Comparison of ENCODE assay signal across 20 cellular contexts in the genomic region with DNA sequence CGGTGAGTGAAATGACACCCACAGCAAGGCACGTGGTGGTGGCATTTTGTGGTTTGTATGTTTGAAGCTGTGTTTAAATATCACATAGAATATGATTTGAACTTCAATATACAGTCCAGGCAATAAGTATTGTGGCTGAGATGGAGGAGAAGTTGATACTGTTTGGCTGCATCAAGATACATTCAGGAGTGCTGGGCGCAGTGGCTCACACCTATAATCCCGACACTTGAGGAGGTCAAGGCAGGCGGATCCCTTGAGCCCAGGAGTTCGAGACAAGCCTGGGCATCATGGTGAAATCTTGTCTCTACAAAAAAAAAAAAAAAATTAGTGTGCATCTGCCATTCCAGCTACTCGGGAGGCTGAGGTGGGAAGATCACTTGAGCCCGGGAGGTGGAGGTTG.
"Had no signal": no experiment of that assay in that cellular context is flagged by ENCODE, and none has a peak within 500 bp of the region (broad histone marks: within the 10 kb centered on the region; RNA-seq: fewer than 3 reads in every experiment).

No MANE protein-coding gene starts in this region.

- H3K9me3 ChIP-seq: suprapubic skin, thyroid gland, uterus had no signal

- H3K9me3 Mint-ChIP-seq: dendritic cell treated with granulocyte-macrophage colony-stimulating factor and Interleukin-4, amounts not matched to agents 40 ng/mL and 50 ng/mL, for 4 days; stimulated activated effector memory CD8-positive, alpha-beta T cell treated with anti-CD3 and anti-CD28 coated beads, Interleukin-12 subunit alpha, Interleukin-12 subunit beta, amount 100 ng/mL, for 72 hours had no signal

- H3K4me3 ChIP-seq: hepatocyte, lung, suprapubic skin, thyroid gland, upper lobe of left lung, uterus had no signal

- H3K4me1 ChIP-seq: foreskin keratinocyte, uterus had no signal

- DNase-seq: erythroblast; foreskin keratinocyte; kidney; left cardiac atrium; left ventricle myocardium superior; mesenchymal stem cell; midbrain; nephron progenitor cell; right cardiac atrium; small intestine; stimulated activated CD4-positive, alpha-beta T cell treated with anti-CD3 and anti-CD28 coated beads, Interleukin-12 subunit alpha, Interleukin-12 subunit beta, amount 100 ng/mL, for 4 hours; stimulated activated naive CD8-positive, alpha-beta T cell treated with anti-CD3 and anti-CD28 coated beads, Interleukin-15, Interleukin-2, amounts not matched to agents 100 U/mL and 50 U/mL, for 24 hours; thyroid gland; upper lobe of left lung; uterus had no signal

- H3K4me3 Mint-ChIP-seq: dendritic cell treated with granulocyte-macrophage colony-stimulating factor and Interleukin-4, amounts not matched to agents 40 ng/mL and 50 ng/mL, for 4 days; nephron progenitor cell; stimulated activated effector memory CD8-positive, alpha-beta T cell treated with anti-CD3 and anti-CD28 coated beads, Interleukin-12 subunit alpha, Interleukin-12 subunit beta, amount 100 ng/mL, for 72 hours had no signal

- ATAC-seq: foreskin keratinocyte; left cardiac atrium; left ventricle myocardium superior; right cardiac atrium; stimulated activated effector memory CD8-positive, alpha-beta T cell treated with anti-CD3 and anti-CD28 coated beads, Interleukin-12 subunit alpha, Interleukin-12 subunit beta, amount 100 ng/mL, for 72 hours; stimulated activated naive CD8-positive, alpha-beta T cell treated with anti-CD3 and anti-CD28 coated beads, Interleukin-15, Interleukin-2, amounts not matched to agents 100 U/mL and 50 U/mL, for 24 hours had no signal

- H3K27ac ChIP-seq: foreskin keratinocyte, hepatocyte, suprapubic skin, thyroid gland, upper lobe of left lung, uterus had no signal

- H3K27me3 ChIP-seq: thyroid gland had no signal

- H3K36me3 Mint-ChIP-seq: stimulated activated effector memory CD8-positive, alpha-beta T cell treated with anti-CD3 and anti-CD28 coated beads, Interleukin-12 subunit alpha, Interleukin-12 subunit beta, amount 100 ng/mL, for 72 hours had no signal

- H3K27ac Mint-ChIP-seq: dendritic cell treated with granulocyte-macrophage colony-stimulating factor and Interleukin-4, amounts not matched to agents 40 ng/mL and 50 ng/mL, for 4 days; nephron progenitor cell; stimulated activated effector memory CD8-positive, alpha-beta T cell treated with anti-CD3 and anti-CD28 coated beads, Interleukin-12 subunit alpha, Interleukin-12 subunit beta, amount 100 ng/mL, for 72 hours had no signal

- H3K36me3 ChIP-seq: suprapubic skin, thyroid gland, upper lobe of left lung, uterus had no signal
